ENCODE assay signal across 27 cellular contexts in genomic region chr6:162709431-162709830, GRCh38. TPM values are rescaled to one million over a fixed set of nuclear protein-coding genes. Genes with fewer than 3 reads are reported as not detected.
"Had no signal": no experiment of that assay in that cellular context is flagged by ENCODE, and none has a peak within 500 bp of the region (broad histone marks: within the 10 kb centered on the region; RNA-seq: fewer than 3 reads in every experiment).

No MANE protein-coding gene starts in this region.

- H3K9me3 ChIP-seq: stomach, suprapubic skin, testis, thoracic aorta, thyroid gland, tibial artery, tibial nerve, transverse colon, upper lobe of left lung, upper lobe of right lung, uterus, vagina had no signal

- H3K27ac ChIP-seq: stomach, suprapubic skin, testis, thoracic aorta, thyroid gland, tibial artery, tibial nerve, transverse colon, upper lobe of left lung, upper lobe of right lung, uterus, vagina had no signal

- H3K4me3 ChIP-seq: stomach, suprapubic skin, testis, thoracic aorta, thyroid gland, tibial artery, tibial nerve, transverse colon, upper lobe of left lung, upper lobe of right lung, uterus, vagina had no signal

- ATAC-seq: stimulated activated effector memory CD8-positive, alpha-beta T cell treated with anti-CD3 and anti-CD28 coated beads, Interleukin-12 subunit alpha, Interleukin-12 subunit beta, amount 100 ng/mL, for 72 hours; stimulated activated memory B cell treated with anti-CD40 and anti-IgM and Interleukin-4, amounts not matched to agents 10 μg/mL and 1 μg/mL and 100 μg/mL, for 72 hours; stimulated activated naive B cell treated with anti-CD40 and anti-IgM and Interleukin-4, amounts not matched to agents 10 μg/mL and 1 μg/mL and 100 μg/mL, for 72 hours; stimulated activated naive CD8-positive, alpha-beta T cell treated with anti-CD3 and anti-CD28 coated beads, Interleukin-15, amount 100 ng/mL, for 72 hours; stimulated activated naive CD8-positive, alpha-beta T cell treated with anti-CD3 and anti-CD28 coated beads, Interleukin-15, Interleukin-2, amounts not matched to agents 100 U/mL and 50 U/mL, for 24 hours; upper lobe of right lung had no signal

- H3K36me3 ChIP-seq: stomach, suprapubic skin, thoracic aorta, thyroid gland, tibial artery, tibial nerve, transverse colon, upper lobe of left lung, upper lobe of right lung, uterus, vagina had no signal

- H3K4me1 ChIP-seq: tibial artery, uterus had no signal

- FAIRE-seq: urothelium cell line had no signal

- H3K27me3 ChIP-seq: stomach, suprapubic skin, testis, thyroid gland, tibial artery, tibial nerve, transverse colon, upper lobe of left lung, upper lobe of right lung, uterus, vagina had no signal

- DNase-seq: stimulated activated CD4-positive, alpha-beta T cell treated with anti-CD3 and anti-CD28 coated beads, Interleukin-2, amount 100 ng/mL, for 48 hours; stimulated activated CD4-positive, alpha-beta T cell treated with anti-CD3 and anti-CD28 coated beads, Interleukin-4, amount 100 ng/mL, for 1 hour; stimulated activated CD4-positive, alpha-beta T cell treated with anti-CD3 and anti-CD28 coated beads, Interleukin-4, amount 100 ng/mL, for 24 hours; stimulated activated CD4-positive, alpha-beta T cell treated with anti-CD3 and anti-CD28 coated beads, Interleukin-4, amount 100 ng/mL, for 4 hours; stimulated activated CD8-positive, alpha-beta memory T cell treated with anti-CD3 and anti-CD28 coated beads, Interleukin-4, amount 100 ng/mL, for 48 hours; stimulated activated naive B cell treated with anti-CD40 and anti-IgM and Interleukin-4, amounts not matched to agents 10 μg/mL and 1 μg/mL and 100 μg/mL, for 72 hours; stimulated activated naive CD4-positive, alpha-beta T cell; stimulated activated naive CD4-positive, alpha-beta T cell treated with Interleukin-2 at 50 U/mL for 16 hours; stimulated activated naive CD8-positive, alpha-beta T cell treated with anti-CD3 and anti-CD28 coated beads, Interleukin-15, amount 100 ng/mL, for 72 hours; stimulated activated naive CD8-positive, alpha-beta T cell treated with anti-CD3 and anti-CD28 coated beads, Interleukin-15, Interleukin-2, amounts not matched to agents 100 U/mL and 50 U/mL, for 24 hours; stomach; substantia nigra; testis; thyroid gland; tibial artery; transverse colon; trophoblast cell; upper lobe of left lung; upper lobe of right lung; uterus had no signal

RNA-seq across cellular contexts. Expression of gene PACRG, which starts 18.3 kb away (rescaled TPM):
- total RNA-seq: vagina had no signal
